ENCODE assay signal across 8 cellular contexts in genomic region chr15:101070502-101071273, GRCh38.
A peak's percentile ranks its signal among the peaks of the same experiment; 100 is the strongest.
DNase-seq lines count a peak whose midpoint lies in the region; ATAC-seq and TF ChIP-seq lines count a peak whose summit lies in the region.

No MANE protein-coding gene starts in this region.

- H3K9ac ChIP-seq in subcutaneous abdominal adipose tissue (ENCODE audit: low read length in 5 of 5), result peak overlapping the region in 1 of 5 donors; percentile 6

- no peak for DNase-seq in activated T-cell treated with anti-CD3 and anti-CD28 coated beads, Interleukin-2, amount 50 U/mL, for 4 hours
- DNase-seq in activated T-cell treated with anti-CD3 and anti-CD28 coated beads, Interleukin-2, amount 50 U/mL, for 1 hour, result no peak
- DNase-seq in activated T-helper 1 cell treated with anti-CD3 and anti-CD28 coated beads, Interleukin-12 subunit alpha, Interleukin-12 subunit beta, Interleukin-2, Interleukin-4 antibody, amounts not matched to agents 30 ng/mL and 10 ng/mL and 1 ng/mL, durations not matched to agents 14 hours and 24 hours and 36 hours (ENCODE audit: low spot score), result no peak
- DNase-seq in left cardiac atrium (peak; percentile 66), progenitor cell of endocrine pancreas (ENCODE audit: low spot score, unreplicated experiment) (no peak)

- peaks cover 12 to 43% (median 37%) of the 10 kb centered on the region in 5 donors for H3K4me1 ChIP-seq in subcutaneous abdominal adipose tissue (ENCODE audit: control insufficient read depth in 5 of 5, insufficient read depth in 5 of 5, low read length in 5 of 5)

- H3K4me1 Mint-ChIP-seq in activated T-cell treated with anti-CD3 and anti-CD28 coated beads, Interleukin-2, amount 50 U/mL, for 4 hours (ENCODE audit: low read depth), result peaks cover 7% of the 10 kb centered on the region
- peaks cover 10% of the 10 kb centered on the region for H3K4me1 Mint-ChIP-seq in activated T-helper 1 cell treated with anti-CD3 and anti-CD28 coated beads, Interleukin-12 subunit alpha, Interleukin-12 subunit beta, Interleukin-2, Interleukin-4 antibody, amounts not matched to agents 30 ng/mL and 10 ng/mL and 1 ng/mL, durations not matched to agents 14 hours and 24 hours and 36 hours (ENCODE audit: low read depth)
- H3K4me1 Mint-ChIP-seq in progenitor cell of endocrine pancreas (ENCODE audit: low read depth), result peaks cover 25% of the 10 kb centered on the region

- H3K4me3 ChIP-seq in subcutaneous abdominal adipose tissue (ENCODE audit: low read depth in 1 of 5, low read length in 5 of 5), result no peak overlapping the region

- ATAC-seq in activated T-cell treated with anti-CD3 and anti-CD28 coated beads, Interleukin-2, amount 50 U/mL, for 4 hours, result peak; percentile 59 to 63
- ATAC-seq in left cardiac atrium (peak; percentile 54 to 85), HG03521 (IDR thresholded peaks at IDR 0.05; ENCODE audit: unreplicated experiment) (no peak), HG03342 (IDR thresholded peaks at IDR 0.05; ENCODE audit: unreplicated experiment) (no peak)

- no peaks in the 10 kb centered on the region for H3K9me3 Mint-ChIP-seq in activated T-cell treated with anti-CD3 and anti-CD28 coated beads, Interleukin-2, amount 50 U/mL, for 4 hours
- no peaks in the 10 kb centered on the region for H3K9me3 Mint-ChIP-seq in activated T-helper 1 cell treated with anti-CD3 and anti-CD28 coated beads, Interleukin-12 subunit alpha, Interleukin-12 subunit beta, Interleukin-2, Interleukin-4 antibody, amounts not matched to agents 30 ng/mL and 10 ng/mL and 1 ng/mL, durations not matched to agents 14 hours and 24 hours and 36 hours
- H3K9me3 Mint-ChIP-seq in progenitor cell of endocrine pancreas (ENCODE audit: low read depth), result no peaks in the 10 kb centered on the region

- H3K4me3 Mint-ChIP-seq in activated T-cell treated with anti-CD3 and anti-CD28 coated beads, Interleukin-2, amount 50 U/mL, for 4 hours, result no peak overlapping the region
- H3K4me3 Mint-ChIP-seq in activated T-helper 1 cell treated with anti-CD3 and anti-CD28 coated beads, Interleukin-12 subunit alpha, Interleukin-12 subunit beta, Interleukin-2, Interleukin-4 antibody, amounts not matched to agents 30 ng/mL and 10 ng/mL and 1 ng/mL, durations not matched to agents 14 hours and 24 hours and 36 hours, result peak overlapping the region; percentile 19
- H3K4me3 Mint-ChIP-seq in progenitor cell of endocrine pancreas (ENCODE audit: low read depth), result no peak overlapping the region

- H3K9me3 ChIP-seq in subcutaneous abdominal adipose tissue (ENCODE audit: control insufficient read depth in 5 of 5, low read length in 5 of 5), result no peaks in the 10 kb centered on the region

- H3K36me3 Mint-ChIP-seq in activated T-cell treated with anti-CD3 and anti-CD28 coated beads, Interleukin-2, amount 50 U/mL, for 4 hours (ENCODE audit: insufficient read depth), result no peaks in the 10 kb centered on the region
- H3K36me3 Mint-ChIP-seq in activated T-helper 1 cell treated with anti-CD3 and anti-CD28 coated beads, Interleukin-12 subunit alpha, Interleukin-12 subunit beta, Interleukin-2, Interleukin-4 antibody, amounts not matched to agents 30 ng/mL and 10 ng/mL and 1 ng/mL, durations not matched to agents 14 hours and 24 hours and 36 hours (ENCODE audit: low read depth), result no peaks in the 10 kb centered on the region
- no peaks in the 10 kb centered on the region for H3K36me3 Mint-ChIP-seq in progenitor cell of endocrine pancreas (ENCODE audit: insufficient read depth)

- peaks cover 0 to 39% (median 14%) of the 10 kb centered on the region in 5 donors for H3K36me3 ChIP-seq in subcutaneous abdominal adipose tissue (ENCODE audit: control insufficient read depth in 5 of 5, insufficient read depth in 5 of 5, low read length in 5 of 5)

- TF ChIP-seq CTCF in progenitor cell of endocrine pancreas (IDR thresholded peaks at IDR 0.05; ENCODE audit: unreplicated experiment), result no peak

- intact Hi-C loops in activated T-helper 1 cell treated with anti-CD3 and anti-CD28 coated beads, Interleukin-12 subunit alpha, Interleukin-12 subunit beta, Interleukin-2, Interleukin-4 antibody, amounts not matched to agents 30 ng/mL and 10 ng/mL and 1 ng/mL, durations not matched to agents 14 hours and 24 hours and 36 hours (cut with micrococcal nuclease), result no loop called here
- intact Hi-C loops in left cardiac atrium (cut with DNase I), result no loop called here

- peak overlapping the region; percentile 76 for H3K27ac Mint-ChIP-seq in activated T-helper 1 cell treated with anti-CD3 and anti-CD28 coated beads, Interleukin-12 subunit alpha, Interleukin-12 subunit beta, Interleukin-2, Interleukin-4 antibody, amounts not matched to agents 30 ng/mL and 10 ng/mL and 1 ng/mL, durations not matched to agents 14 hours and 24 hours and 36 hours
- H3K27ac Mint-ChIP-seq in progenitor cell of endocrine pancreas, result no peak overlapping the region

- H3K27me3 Mint-ChIP-seq in activated T-cell treated with anti-CD3 and anti-CD28 coated beads, Interleukin-2, amount 50 U/mL, for 4 hours (ENCODE audit: low read depth), result no peaks in the 10 kb centered on the region
- peaks cover 4% of the 10 kb centered on the region for H3K27me3 Mint-ChIP-seq in activated T-helper 1 cell treated with anti-CD3 and anti-CD28 coated beads, Interleukin-12 subunit alpha, Interleukin-12 subunit beta, Interleukin-2, Interleukin-4 antibody, amounts not matched to agents 30 ng/mL and 10 ng/mL and 1 ng/mL, durations not matched to agents 14 hours and 24 hours and 36 hours (ENCODE audit: insufficient read depth)
- peaks cover 10% of the 10 kb centered on the region for H3K27me3 Mint-ChIP-seq in progenitor cell of endocrine pancreas

- H3K27ac ChIP-seq in subcutaneous abdominal adipose tissue (ENCODE audit: low read depth, low read length), result peak overlapping the region; percentile 47

- H3K27me3 ChIP-seq in subcutaneous abdominal adipose tissue (ENCODE audit: control insufficient read depth in 5 of 5, insufficient read depth in 4 of 5, low read length in 5 of 5), result no peaks in the 10 kb centered on the region

Comparison
In these comparisons a context has a peak if more than half of its experiments do, and no peak if none do; other contexts are left out.
1. ATAC-seq: peak in activated T-cell treated with anti-CD3 and anti-CD28 coated beads, Interleukin-2, amount 50 U/mL, for 4 hours (2 of 2) and left cardiac atrium (2 of 2); none in HG03521 (single experiment) and HG03342 (single experiment).